In the genomic region with DNA sequence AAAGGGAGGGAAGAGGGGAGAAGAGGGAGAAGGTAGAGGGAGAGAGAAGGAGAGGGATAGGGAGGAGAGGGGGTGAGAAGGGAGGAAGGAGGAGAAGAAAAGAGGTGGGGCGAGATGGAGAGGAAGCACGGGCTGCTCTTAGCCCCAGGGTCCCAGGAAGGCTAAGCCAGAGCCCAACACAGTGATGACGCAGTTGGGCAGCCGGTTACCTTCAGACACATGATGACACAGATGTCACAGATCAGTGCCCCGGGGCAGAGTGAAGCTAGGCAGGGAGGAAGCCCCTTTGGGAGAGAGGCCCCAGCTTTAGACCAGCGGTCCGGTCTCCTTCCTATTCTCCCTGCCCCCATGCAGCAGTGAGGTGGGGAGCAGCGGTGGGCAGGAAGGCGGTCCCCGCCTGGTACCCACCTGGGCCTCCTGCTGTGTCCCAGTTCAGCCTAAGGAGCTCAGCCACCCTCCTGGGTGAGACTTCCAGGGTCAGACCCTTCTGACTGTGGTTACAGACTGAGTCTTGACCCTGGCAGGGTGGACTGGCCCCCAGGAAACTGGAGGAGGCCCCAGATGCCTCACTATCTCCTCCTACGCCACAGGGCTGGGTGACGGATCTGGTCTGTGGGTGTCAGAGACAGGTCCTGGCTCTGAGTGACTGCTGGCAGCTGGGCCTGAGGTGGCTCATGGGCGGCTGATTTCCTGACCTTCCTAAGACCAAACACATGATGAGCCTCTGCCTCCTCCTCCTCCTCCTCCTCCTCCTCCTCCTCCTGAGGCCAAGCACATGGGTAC, we compare ENCODE assay signal across 19 cellular contexts. TPM values are rescaled to one million over a fixed set of nuclear protein-coding genes. Genes with fewer than 3 reads are reported as not detected.
A peak's percentile ranks its signal among the peaks of the same experiment; 100 is the strongest.
DNase-seq lines count a peak whose midpoint lies in the region; ATAC-seq and TF ChIP-seq lines count a peak whose summit lies in the region.
"Had no signal": no experiment of that assay in that cellular context is flagged by ENCODE, and none has a peak within 500 bp of the region (broad histone marks: within the 10 kb centered on the region; RNA-seq: fewer than 3 reads in every experiment).

No MANE protein-coding gene starts in this region.

- H3K79me1 ChIP-seq in neuronal stem cell (ENCODE audit: low read depth, low read length): no peaks in the 10 kb centered on the region

- H3K14ac ChIP-seq in neuronal stem cell (ENCODE audit: low read length): no peak overlapping the region

- no peaks in the 10 kb centered on the region for H3K36me3 ChIP-seq in Karpas-422 (ENCODE audit: insufficient read depth, low read length)
- no peaks in the 10 kb centered on the region for H3K36me3 ChIP-seq in neuronal stem cell (replicated peaks in 1 of 2; ENCODE audit: control insufficient read depth in 2 of 2, insufficient read depth in 2 of 2, low read length in 2 of 2)
- no peaks in the 10 kb centered on the region for H3K36me3 ChIP-seq in gastrocnemius medialis
- H3K36me3 ChIP-seq: HAP-1 had no signal

- H3K27me3 Mint-ChIP-seq in activated naive CD8-positive, alpha-beta T cell treated with anti-CD3 and anti-CD28 coated beads for 36 hours: no peaks in the 10 kb centered on the region

- peak overlapping the region; percentile 80 for H3K18ac ChIP-seq in neuronal stem cell (ENCODE audit: low read length)

- no CpG with 5 or more reads among the region's 13 CpGs for WGBS in neuronal stem cell (ENCODE audit: extremely low coverage in 2 of 2, insufficient read length in 2 of 2, insufficient replicate concordance in 1 of 2), 2 donors

- peak overlapping the region; percentile 30 for H2BK15ac ChIP-seq in neuronal stem cell (ENCODE audit: low read length)

- no peak overlapping the region for H3K4me2 ChIP-seq in Karpas-422 (ENCODE audit: low read depth, low read length, poor library complexity, severe bottlenecking)
- H3K4me2 ChIP-seq in neuronal stem cell (ENCODE audit: insufficient read depth, low read length, poor library complexity, severe bottlenecking): no peak overlapping the region
- H3K4me2 ChIP-seq: PC-9 had no signal

- no peak for TF ChIP-seq CTCF in dorsolateral prefrontal cortex (IDR thresholded peaks at IDR 0.05 in 54 of 56, conservative IDR thresholded peaks at IDR 0.05 in 2 of 56; ENCODE audit: low read depth in 1 of 56, partially characterized antibody in 56 of 56)
- TF ChIP-seq CTCF in gastrocnemius medialis (IDR thresholded peaks at IDR 0.05 in 4 of 5, conservative IDR thresholded peaks at IDR 0.05 in 1 of 5): no peak

- no peak overlapping the region for H3K4me3 Mint-ChIP-seq in activated naive CD8-positive, alpha-beta T cell treated with anti-CD3 and anti-CD28 coated beads for 36 hours

- H3K79me2 ChIP-seq in Karpas-422 (ENCODE audit: low read length): no peaks in the 10 kb centered on the region

- in situ Hi-C loops in gastrocnemius medialis (cut with MboI; ENCODE audit: low sequenced_read_pairs in 4 of 4): no loop called here

- H3K4me3 ChIP-seq in Karpas-422 (ENCODE audit: low read length): no peak overlapping the region
- no peak overlapping the region for H3K4me3 ChIP-seq in dorsolateral prefrontal cortex
- no peak overlapping the region for H3K4me3 ChIP-seq in neuronal stem cell (ENCODE audit: low read length in 2 of 2)
- H3K4me3 ChIP-seq in gastrocnemius medialis: no peak overlapping the region
- H3K4me3 ChIP-seq: HAP-1, PC-9, SK-N-MC had no signal

- DNase-seq in left ventricle myocardium superior (no peak), Right ventricle myocardium superior (no peak), Karpas-422 (peak; percentile 49), dorsolateral prefrontal cortex (no peak), neuronal stem cell (ENCODE audit: low spot score) (no peak), gastrocnemius medialis (no peak), OCI-M1 (lab: John Stamatoyannopoulos, UW) (no peak)
- DNase-seq in activated naive CD8-positive, alpha-beta T cell treated with anti-CD3 and anti-CD28 coated beads for 36 hours: no peak
- DNase-seq: COR-L47, DMS153, MV-4-11, NCI-H1417, NCI-H1930, NCI-H2171, NCI-H446, PC-9 had no signal

- no peaks in the 10 kb centered on the region for H3K36me3 Mint-ChIP-seq in activated naive CD8-positive, alpha-beta T cell treated with anti-CD3 and anti-CD28 coated beads for 36 hours

- H3K4me1 ChIP-seq in Karpas-422 (ENCODE audit: low read length): peaks cover 22% of the 10 kb centered on the region
- H3K4me1 ChIP-seq in neuronal stem cell (ENCODE audit: control insufficient read depth in 2 of 2, insufficient read depth in 1 of 2, low read depth in 1 of 2, low read length in 2 of 2): peaks cover 0 to 11% of the 10 kb centered on the region in 2 donors
- H3K4me1 ChIP-seq in gastrocnemius medialis: no peaks in the 10 kb centered on the region
- H3K4me1 ChIP-seq: HAP-1 had no signal

- no peaks in the 10 kb centered on the region; the same call in 1 of the 2 replicates for H4K20me1 ChIP-seq in Karpas-422 (ENCODE audit: insufficient read depth, low read depth, low read length)

- no peaks in the 10 kb centered on the region for H3K9me2 ChIP-seq in Karpas-422 (replicated peaks; ENCODE audit: insufficient read depth, low read length)

- no peaks in the 10 kb centered on the region for H3K9me3 ChIP-seq in Karpas-422 (ENCODE audit: low read length)
- H3K9me3 ChIP-seq in neuronal stem cell (replicated peaks in 1 of 2; ENCODE audit: control insufficient read depth in 2 of 2, insufficient read depth in 1 of 2, low read depth in 1 of 2, low read length in 2 of 2): peaks cover 0 to 3% of the 10 kb centered on the region in 2 donors
- no peaks in the 10 kb centered on the region for H3K9me3 ChIP-seq in gastrocnemius medialis
- H3K9me3 ChIP-seq: HAP-1 had no signal

- H3K9ac ChIP-seq in Karpas-422 (ENCODE audit: low read length): no peak overlapping the region
- H3K9ac ChIP-seq in neuronal stem cell (ENCODE audit: low read depth, low read length, poor library complexity): peak overlapping the region; percentile 25

- H4K91ac ChIP-seq in neuronal stem cell (ENCODE audit: low read depth, low read length, poor library complexity): peak overlapping the region; percentile 8

- no peak overlapping the region for H2BK12ac ChIP-seq in neuronal stem cell (ENCODE audit: low read length)

- peak overlapping the region; percentile 6 for H2AK5ac ChIP-seq in neuronal stem cell (ENCODE audit: low read depth, low read length)

- H2BK120ac ChIP-seq in neuronal stem cell (ENCODE audit: low read depth, low read length): no peak overlapping the region

- H3K27ac ChIP-seq in Karpas-422 (ENCODE audit: low read length) (no peak overlapping the region), dorsolateral prefrontal cortex (peak overlapping the region in 42 of 59 donors; percentile 19 to 74 (median 54)), neuronal stem cell (replicated peaks; ENCODE audit: low read length) (no peak overlapping the region), gastrocnemius medialis (no peak overlapping the region)
- H3K27ac ChIP-seq: HL-60, PC-9, SK-N-MC had no signal

- H3K27ac Mint-ChIP-seq in activated naive CD8-positive, alpha-beta T cell treated with anti-CD3 and anti-CD28 coated beads for 36 hours: no peak overlapping the region

- no peak overlapping the region for H3K4ac ChIP-seq in neuronal stem cell (ENCODE audit: low read length)

- no peak overlapping the region for H2AFZ ChIP-seq in Karpas-422 (ENCODE audit: low read length)
- H2AFZ ChIP-seq in neuronal stem cell (ENCODE audit: low read length): no peak overlapping the region
- H2AFZ ChIP-seq: PC-9 had no signal

- H3K4me1 Mint-ChIP-seq in activated naive CD8-positive, alpha-beta T cell treated with anti-CD3 and anti-CD28 coated beads for 36 hours: no peaks in the 10 kb centered on the region

- ATAC-seq in left ventricle myocardium superior (peak; percentile 67), Right ventricle myocardium superior (ENCODE audit: poor library complexity) (no peak), gastrocnemius medialis (no peak)

- H2BK5ac ChIP-seq in neuronal stem cell (ENCODE audit: low read length): no peak overlapping the region

- H3K27me3 ChIP-seq in Karpas-422 (ENCODE audit: low read length): no peaks in the 10 kb centered on the region
- H3K27me3 ChIP-seq in dorsolateral prefrontal cortex: no peaks in the 10 kb centered on the region
- H3K27me3 ChIP-seq in neuronal stem cell (ENCODE audit: control insufficient read depth in 3 of 3, insufficient read depth in 3 of 3, low read depth in 1 of 3, low read length in 3 of 3): peaks cover 0 to 78% (median 0%) of the 10 kb centered on the region in 3 experiments
- peaks cover 6 to 18% (median 16%) of the 10 kb centered on the region in 3 donors for H3K27me3 ChIP-seq in gastrocnemius medialis

- H3K23ac ChIP-seq in neuronal stem cell (ENCODE audit: low read depth, low read length, poor library complexity): peak overlapping the region; percentile 60

- no peak overlapping the region for H4K8ac ChIP-seq in neuronal stem cell (ENCODE audit: low read depth, low read length)

- intact Hi-C loops in left ventricle myocardium superior (cut with micrococcal nuclease): no loop called here
- intact Hi-C loops in Right ventricle myocardium superior (cut with DNase I): no loop called here
- intact Hi-C loops in dorsolateral prefrontal cortex (cut with DNase I): no loop called here
- intact Hi-C loops in gastrocnemius medialis (cut with DNase I; ENCODE audit: low total_unique reads): no loop called here

- TF ChIP-seq POLR2A in gastrocnemius medialis (IDR thresholded peaks at IDR 0.05): no peak

- no peaks in the 10 kb centered on the region for H3K9me3 Mint-ChIP-seq in activated naive CD8-positive, alpha-beta T cell treated with anti-CD3 and anti-CD28 coated beads for 36 hours

RNA-seq across cellular contexts. Expression of gene LINGO1, which starts 38.8 kb away (rescaled TPM):
- total RNA-seq in left ventricle myocardium superior: 1.7 TPM
- total RNA-seq in Right ventricle myocardium superior: 0.81 TPM
- total RNA-seq in Karpas-422 (2014; rRNA removed; shearing (Covaris generic); ENCODE audit: low replicate concordance): not detected in 2 replicates
- 100 to 1,000 TPM in 114 of 120 experiments, 10 to 100 TPM in 6; 54.7 to 233 (median 155) TPM for total RNA-seq in dorsolateral prefrontal cortex
- polyA plus RNA-seq in neuronal stem cell (2013, experiment 1 of 2): 61.3 TPM
- polyA plus RNA-seq in neuronal stem cell (2013, experiment 2 of 2): 62.0 TPM
- total RNA-seq in gastrocnemius medialis: 10 to 100 TPM in 1 of 4 donors, under 1 TPM in 1, not detected in 2; 0.94 to 12.8 TPM
- not detected for total RNA-seq in activated naive CD8-positive, alpha-beta T cell treated with anti-CD3 and anti-CD28 coated beads for 36 hours
- total RNA-seq: PC-9 had no signal

Comparison
In these comparisons a context has a peak if more than half of its experiments do, and no peak if none do; other contexts are left out.
1. H3K27ac ChIP-seq: peak in dorsolateral prefrontal cortex (42 of 59); none in Karpas-422 (single experiment), neuronal stem cell (single experiment) and gastrocnemius medialis (0 of 4).
2. RNA of gene LINGO1, which starts 38.8 kb away (total RNA-seq): 54.7 to 233 TPM in dorsolateral prefrontal cortex; 1.7 TPM in left ventricle myocardium superior (single experiment), 0.94 to 12.8 TPM in gastrocnemius medialis, 0.81 TPM in Right ventricle myocardium superior (single experiment), not detected in Karpas-422 and not detected in activated naive CD8-positive, alpha-beta T cell treated with anti-CD3 and anti-CD28 coated beads for 36 hours; every median in the first group is over 4 times any median in the second.